In the genomic region with DNA sequence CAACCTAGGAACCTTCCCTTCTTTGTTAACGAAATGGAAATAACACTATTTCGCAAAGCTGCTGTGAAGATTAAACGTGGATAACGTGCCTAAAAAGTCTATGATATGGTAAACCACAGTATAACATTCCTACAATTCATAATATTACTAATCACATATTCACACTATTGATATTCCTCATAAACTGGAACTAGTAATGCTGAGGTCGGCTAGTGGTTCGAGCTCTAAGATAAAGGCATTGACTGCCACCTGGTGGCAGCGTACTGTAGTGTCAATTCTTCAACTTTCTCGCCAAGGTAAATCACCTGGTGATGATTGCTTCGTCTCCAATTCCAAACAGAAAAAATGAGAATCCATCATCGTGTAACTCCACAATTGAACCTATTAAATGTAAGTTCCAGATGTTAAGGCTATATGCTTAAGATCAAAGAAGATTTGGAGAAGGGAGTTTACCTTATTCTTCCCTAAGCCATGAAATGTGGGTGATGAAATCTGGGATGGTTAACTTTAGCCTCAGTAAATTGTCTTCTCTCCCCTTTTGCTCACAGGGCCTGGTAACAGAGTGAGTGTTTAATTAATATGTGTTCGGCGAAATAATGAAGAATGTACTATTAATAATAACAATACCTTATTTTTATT, we compare ENCODE assay signal across 8 cellular contexts.
DNase-seq lines count a peak whose midpoint lies in the region; ATAC-seq and TF ChIP-seq lines count a peak whose summit lies in the region.

No MANE protein-coding gene starts in this region.

- H3K27ac Mint-ChIP-seq in stimulated activated naive B cell treated with anti-CD40 and anti-IgM and Interleukin-4, amounts not matched to agents 10 μg/mL and 1 μg/mL and 100 μg/mL, for 72 hours: no peak overlapping the region

- no peak overlapping the region for H3K4me3 Mint-ChIP-seq in activated T-cell treated with anti-CD3 and anti-CD28 coated beads, Interleukin-2, amount 50 U/mL, for 4 hours
- no peak overlapping the region for H3K4me3 Mint-ChIP-seq in stimulated activated naive B cell treated with anti-CD40 and anti-IgM and Interleukin-4, amounts not matched to agents 10 μg/mL and 1 μg/mL and 100 μg/mL, for 72 hours

- H3K4me1 Mint-ChIP-seq in activated T-cell treated with anti-CD3 and anti-CD28 coated beads, Interleukin-2, amount 50 U/mL, for 4 hours (ENCODE audit: low read depth): no peaks in the 10 kb centered on the region
- no peaks in the 10 kb centered on the region for H3K4me1 Mint-ChIP-seq in stimulated activated naive B cell treated with anti-CD40 and anti-IgM and Interleukin-4, amounts not matched to agents 10 μg/mL and 1 μg/mL and 100 μg/mL, for 72 hours

- H3K27ac ChIP-seq in VCaP: no peak overlapping the region
- H3K27ac ChIP-seq in right atrium auricular region: no peak overlapping the region

- no peak for ATAC-seq in activated T-cell treated with anti-CD3 and anti-CD28 coated beads, Interleukin-2, amount 50 U/mL, for 4 hours
- ATAC-seq in GM21825 (IDR thresholded peaks at IDR 0.05; ENCODE audit: unreplicated experiment) (peak; percentile 73), GM21576 (IDR thresholded peaks at IDR 0.05; ENCODE audit: unreplicated experiment) (no peak)
- peak; percentile 34 to 42 for ATAC-seq in stimulated activated naive B cell treated with anti-CD40 and anti-IgM and Interleukin-4, amounts not matched to agents 10 μg/mL and 1 μg/mL and 100 μg/mL, for 72 hours (replicated peaks)

- H3K4me1 ChIP-seq in right atrium auricular region: no peaks in the 10 kb centered on the region

- no peaks in the 10 kb centered on the region for H3K9me3 ChIP-seq in right atrium auricular region

- H3K9me3 Mint-ChIP-seq in activated T-cell treated with anti-CD3 and anti-CD28 coated beads, Interleukin-2, amount 50 U/mL, for 4 hours: no peaks in the 10 kb centered on the region
- peaks cover 0 to 5% of the 10 kb centered on the region in 2 donors for H3K9me3 Mint-ChIP-seq in stimulated activated naive B cell treated with anti-CD40 and anti-IgM and Interleukin-4, amounts not matched to agents 10 μg/mL and 1 μg/mL and 100 μg/mL, for 72 hours

- H3K36me3 ChIP-seq in right atrium auricular region: no peaks in the 10 kb centered on the region

- no peaks in the 10 kb centered on the region for H3K27me3 ChIP-seq in right atrium auricular region

- peak; percentile 79 for TF ChIP-seq CTCF in VCaP (conservative IDR thresholded peaks at IDR 0.05)
- peak; percentile 29 to 68 for TF ChIP-seq CTCF in right atrium auricular region (IDR thresholded peaks at IDR 0.05)

- peak; percentile 35 to 40 for DNase-seq in activated T-cell treated with anti-CD3 and anti-CD28 coated beads, Interleukin-2, amount 50 U/mL, for 48 hours
- no peak for DNase-seq in activated T-cell treated with anti-CD3 and anti-CD28 coated beads, Interleukin-2, amount 50 U/mL, for 4 hours
- DNase-seq in MV-4-11 (lab: John Stamatoyannopoulos, UW): peak; percentile 29
- no peak for DNase-seq in right atrium auricular region (ENCODE audit: low spot score)
- DNase-seq in stimulated activated naive B cell treated with anti-CD40 and anti-IgM and Interleukin-4, amounts not matched to agents 10 μg/mL and 1 μg/mL and 100 μg/mL, for 72 hours: no peak

- no peak overlapping the region for H3K4me3 ChIP-seq in right atrium auricular region

- no peaks in the 10 kb centered on the region for H3K27me3 Mint-ChIP-seq in activated T-cell treated with anti-CD3 and anti-CD28 coated beads, Interleukin-2, amount 50 U/mL, for 4 hours (ENCODE audit: low read depth)
- no peaks in the 10 kb centered on the region for H3K27me3 Mint-ChIP-seq in stimulated activated naive B cell treated with anti-CD40 and anti-IgM and Interleukin-4, amounts not matched to agents 10 μg/mL and 1 μg/mL and 100 μg/mL, for 72 hours

- H3K36me3 Mint-ChIP-seq in activated T-cell treated with anti-CD3 and anti-CD28 coated beads, Interleukin-2, amount 50 U/mL, for 4 hours (ENCODE audit: insufficient read depth): no peaks in the 10 kb centered on the region
- H3K36me3 Mint-ChIP-seq in stimulated activated naive B cell treated with anti-CD40 and anti-IgM and Interleukin-4, amounts not matched to agents 10 μg/mL and 1 μg/mL and 100 μg/mL, for 72 hours: no peaks in the 10 kb centered on the region

Comparison
In these comparisons a context has a peak if more than half of its experiments do, and no peak if none do; other contexts are left out.
1. DNase-seq: peak in activated T-cell treated with anti-CD3 and anti-CD28 coated beads, Interleukin-2, amount 50 U/mL, for 48 hours (2 of 2) and MV-4-11 (single experiment); none in activated T-cell treated with anti-CD3 and anti-CD28 coated beads, Interleukin-2, amount 50 U/mL, for 4 hours (single experiment), right atrium auricular region (single experiment) and stimulated activated naive B cell treated with anti-CD40 and anti-IgM and Interleukin-4, amounts not matched to agents 10 μg/mL and 1 μg/mL and 100 μg/mL, for 72 hours (single experiment).
2. ATAC-seq: peak in GM21825 (single experiment) and stimulated activated naive B cell treated with anti-CD40 and anti-IgM and Interleukin-4, amounts not matched to agents 10 μg/mL and 1 μg/mL and 100 μg/mL, for 72 hours (2 of 2); none in activated T-cell treated with anti-CD3 and anti-CD28 coated beads, Interleukin-2, amount 50 U/mL, for 4 hours (0 of 2) and GM21576 (single experiment).